In genomic region chr12:118625050-118625675, GRCh38 we compare ENCODE assay signal across 26 cellular contexts.
"Had no signal": no experiment of that assay in that cellular context is flagged by ENCODE, and none has a peak within 500 bp of the region (broad histone marks: within the 10 kb centered on the region; RNA-seq: fewer than 3 reads in every experiment).

No MANE protein-coding gene starts in this region.

- ATAC-seq: effector memory CD8-positive, alpha-beta T cell; gastrocnemius medialis; natural killer cell; stimulated activated naive CD8-positive, alpha-beta T cell treated with anti-CD3 and anti-CD28 coated beads, Interleukin-15, Interleukin-2, amounts not matched to agents 100 U/mL and 50 U/mL, for 24 hours had no signal

- H3K9me3 Mint-ChIP-seq: activated T-helper 1 cell treated with anti-CD3 and anti-CD28 coated beads, Interleukin-12 subunit alpha, Interleukin-12 subunit beta, Interleukin-2, Interleukin-4 antibody, amounts not matched to agents 30 ng/mL and 10 ng/mL and 1 ng/mL, durations not matched to agents 14 hours and 24 hours and 36 hours had no signal

- H3K36me3 ChIP-seq: brain microvascular endothelial cell, gastrocnemius medialis, lower lobe of right lung, transverse colon, vagina had no signal

- H3K4me3 ChIP-seq: gastrocnemius medialis, lower lobe of right lung, testis, transverse colon, vagina had no signal

- H3K36me3 Mint-ChIP-seq: activated naive CD4-positive, alpha-beta T cell treated with anti-CD3 and anti-CD28 coated beads, Interleukin-2, amount 10 ng/mL, durations not matched to agents 7 days and 5 days; natural killer cell had no signal

- H3K4me3 Mint-ChIP-seq: activated naive CD4-positive, alpha-beta T cell treated with anti-CD3 and anti-CD28 coated beads, Interleukin-2, amount 10 ng/mL, durations not matched to agents 7 days and 5 days; activated T-helper 1 cell treated with anti-CD3 and anti-CD28 coated beads, Interleukin-12 subunit alpha, Interleukin-12 subunit beta, Interleukin-2, Interleukin-4 antibody, amounts not matched to agents 30 ng/mL and 10 ng/mL and 1 ng/mL, durations not matched to agents 14 hours and 24 hours and 36 hours; effector memory CD8-positive, alpha-beta T cell; natural killer cell; T-helper 1 cell treated with Interleukin-12 subunit alpha and Interleukin-12 subunit beta and Interleukin-4 antibody, amounts not matched to agents 30 μg/mL and 1 μg/mL, for 36 hours had no signal

- H3K27ac Mint-ChIP-seq: activated naive CD4-positive, alpha-beta T cell treated with anti-CD3 and anti-CD28 coated beads, Interleukin-2, amount 10 ng/mL, durations not matched to agents 7 days and 5 days; activated T-helper 1 cell treated with anti-CD3 and anti-CD28 coated beads, Interleukin-12 subunit alpha, Interleukin-12 subunit beta, Interleukin-2, Interleukin-4 antibody, amounts not matched to agents 30 ng/mL and 10 ng/mL and 1 ng/mL, durations not matched to agents 14 hours and 24 hours and 36 hours; effector memory CD8-positive, alpha-beta T cell; natural killer cell; T-helper 1 cell treated with Interleukin-12 subunit alpha and Interleukin-12 subunit beta and Interleukin-4 antibody, amounts not matched to agents 30 μg/mL and 1 μg/mL, for 36 hours had no signal

- H3K4me1 ChIP-seq: gastrocnemius medialis, lower lobe of right lung, testis, transverse colon, vagina had no signal

- DNase-seq: activated CD4-positive, alpha-beta T cell treated with anti-CD3 and anti-CD28 coated beads for 48 hours; activated CD4-positive, alpha-beta T cell treated with anti-CD3 and anti-CD28 coated beads, Interleukin-2, amount 50 U/mL, for 48 hours; activated CD8-positive, alpha-beta memory T cell treated with anti-CD3 and anti-CD28 coated beads, Interleukin-2, amount 50 U/mL, for 4 hours; activated effector memory CD4-positive, alpha-beta T cell treated with anti-CD3 and anti-CD28 coated beads, Interleukin-2, amount 50 U/mL, for 16 hours; activated naive CD4-positive, alpha-beta T cell treated with anti-CD3 and anti-CD28 coated beads, Interleukin-2, amount 10 ng/mL, durations not matched to agents 7 days and 5 days; activated T-cell treated with anti-CD3 and anti-CD28 coated beads, Interleukin-2, amount 50 U/mL, for 1 hour; amniotic stem cell; brain microvascular endothelial cell; caudate nucleus; cortex of kidney; effector memory CD8-positive, alpha-beta T cell; erythroblast; gastrocnemius medialis; head of caudate nucleus; lower lobe of right lung; mesenchymal stem cell; natural killer cell; stimulated activated CD4-positive, alpha-beta T cell treated with anti-CD3 and anti-CD28 coated beads, Interleukin-2, amount 100 ng/mL, for 48 hours; stimulated activated naive CD8-positive, alpha-beta T cell treated with anti-CD3 and anti-CD28 coated beads, Interleukin-15, Interleukin-2, amounts not matched to agents 100 U/mL and 50 U/mL, for 24 hours; T-helper 9 cell; testis; transverse colon had no signal

- H3K27me3 Mint-ChIP-seq: activated naive CD4-positive, alpha-beta T cell treated with anti-CD3 and anti-CD28 coated beads, Interleukin-2, amount 10 ng/mL, durations not matched to agents 7 days and 5 days; effector memory CD8-positive, alpha-beta T cell had no signal

- H3K27me3 ChIP-seq: brain microvascular endothelial cell, gastrocnemius medialis, testis, transverse colon, vagina had no signal

- H3K4me1 Mint-ChIP-seq: activated naive CD4-positive, alpha-beta T cell treated with anti-CD3 and anti-CD28 coated beads, Interleukin-2, amount 10 ng/mL, durations not matched to agents 7 days and 5 days; natural killer cell had no signal

- H3K27ac ChIP-seq: brain microvascular endothelial cell, gastrocnemius medialis, lower lobe of right lung, testis, transverse colon, vagina, VCaP had no signal

- H3K9me3 ChIP-seq: gastrocnemius medialis, lower lobe of right lung, testis, transverse colon, vagina had no signal
